In the genomic region with DNA sequence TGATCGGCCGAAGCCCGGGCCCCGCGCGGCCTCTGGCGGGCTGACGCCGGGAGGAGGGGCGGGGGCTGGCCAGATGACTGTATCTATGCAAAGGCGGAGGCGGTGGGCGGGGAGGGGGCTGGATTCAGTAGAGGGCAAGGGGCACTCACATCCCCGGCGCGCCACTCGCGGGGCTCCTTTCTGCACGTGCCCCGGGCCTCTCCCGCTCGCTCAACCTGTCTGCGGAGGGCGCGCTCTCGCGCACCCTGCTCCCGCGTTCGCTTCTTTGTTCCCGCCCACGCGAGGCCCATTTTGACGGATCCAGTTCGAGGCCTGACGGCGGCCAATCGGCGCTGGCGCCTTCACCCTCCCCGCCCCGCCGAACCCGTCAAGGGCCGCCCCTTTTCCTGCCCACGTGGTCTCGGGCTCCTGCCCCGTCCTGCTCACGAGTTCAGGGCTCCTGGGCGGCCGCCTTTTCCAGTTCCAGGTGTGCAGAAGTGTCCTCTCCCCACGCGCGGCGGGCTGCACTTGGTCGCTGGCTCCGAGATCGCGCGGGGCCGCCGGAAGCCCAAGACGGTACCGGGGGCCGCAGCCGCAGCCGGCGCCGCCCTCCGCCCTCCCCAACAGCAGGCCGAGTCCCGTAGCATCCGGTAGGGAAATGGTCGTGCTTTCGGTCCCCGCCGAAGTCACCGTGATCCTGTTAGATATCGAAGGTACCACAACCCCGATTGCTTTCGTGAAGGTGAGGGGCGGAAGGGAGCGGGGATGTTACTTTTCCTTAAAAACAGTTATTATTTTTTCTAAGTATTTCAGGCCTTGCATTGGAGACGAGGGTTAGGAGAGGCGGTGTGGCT, we compare ENCODE assay signal across 1 cellular context.
TF ChIP-seq lines count a peak whose summit lies in the region.

Gene ENOPH1, plus strand, starts transcription at position 398 of the 833 bp plus-strand sequence. Its CDS starts 240 bp downstream, at position 638.
Gene HNRNPDL, minus strand, starts transcription at position 270 of the 833 bp plus-strand sequence. CDS start 772 bp downstream, outside the sequence.

TF ChIP-seq in HepG2, 621 proteins besides CTCF, POLR2A, EP300 and RAD21 (continued from another document):
- TF ChIP-seq, protein P1, sequence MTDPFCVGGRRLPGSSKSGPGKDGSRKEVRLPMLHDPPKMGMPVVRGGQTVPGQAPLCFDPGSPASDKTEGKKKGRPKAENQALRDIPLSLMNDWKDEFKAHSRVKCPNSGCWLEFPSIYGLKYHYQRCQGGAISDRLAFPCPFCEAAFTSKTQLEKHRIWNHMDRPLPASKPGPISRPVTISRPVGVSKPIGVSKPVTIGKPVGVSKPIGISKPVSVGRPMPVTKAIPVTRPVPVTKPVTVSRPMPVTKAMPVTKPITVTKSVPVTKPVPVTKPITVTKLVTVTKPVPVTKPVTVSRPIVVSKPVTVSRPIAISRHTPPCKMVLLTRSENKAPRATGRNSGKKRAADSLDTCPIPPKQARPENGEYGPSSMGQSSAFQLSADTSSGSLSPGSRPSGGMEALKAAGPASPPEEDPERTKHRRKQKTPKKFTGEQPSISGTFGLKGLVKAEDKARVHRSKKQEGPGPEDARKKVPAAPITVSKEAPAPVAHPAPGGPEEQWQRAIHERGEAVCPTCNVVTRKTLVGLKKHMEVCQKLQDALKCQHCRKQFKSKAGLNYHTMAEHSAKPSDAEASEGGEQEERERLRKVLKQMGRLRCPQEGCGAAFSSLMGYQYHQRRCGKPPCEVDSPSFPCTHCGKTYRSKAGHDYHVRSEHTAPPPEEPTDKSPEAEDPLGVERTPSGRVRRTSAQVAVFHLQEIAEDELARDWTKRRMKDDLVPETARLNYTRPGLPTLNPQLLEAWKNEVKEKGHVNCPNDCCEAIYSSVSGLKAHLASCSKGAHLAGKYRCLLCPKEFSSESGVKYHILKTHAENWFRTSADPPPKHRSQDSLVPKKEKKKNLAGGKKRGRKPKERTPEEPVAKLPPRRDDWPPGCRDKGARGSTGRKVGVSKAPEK (CRISPR knock-in tag; IDR thresholded peaks at IDR 0.05; ENCODE audit: borderline replicate concordance): no peak
- TF ChIP-seq MXD3 (CRISPR knock-in tag; IDR thresholded peaks at IDR 0.05) (peak; percentile 94), PHF5A (CRISPR knock-in tag; IDR thresholded peaks at IDR 0.05; ENCODE audit: low read depth, unreplicated experiment) (no peak), HNRNPL (IDR thresholded peaks at IDR 0.05; ENCODE audit: low read depth, low read length) (0 out of 2 replicates have a peak, but pooled peaks have one; percentile 13), SIN3B (IDR thresholded peaks at IDR 0.05; ENCODE audit: low read length) (no peak), CBFB (CRISPR knock-in tag; IDR thresholded peaks at IDR 0.05) (no peak), FOXA1 (IDR thresholded peaks at IDR 0.05) (no peak), FOXA1 (CRISPR knock-in tag; IDR thresholded peaks at IDR 0.05) (no peak), RXRB (CRISPR knock-in tag; IDR thresholded peaks at IDR 0.05; ENCODE audit: borderline replicate concordance) (peak; percentile 72), GPN1 (CRISPR knock-in tag; IDR thresholded peaks at IDR 0.05; ENCODE audit: borderline replicate concordance) (no peak), ZEB1 (IDR thresholded peaks at IDR 0.05; ENCODE audit: insufficient replicate concordance, low read depth) (no peak), PAF1 (CRISPR knock-in tag; IDR thresholded peaks at IDR 0.05) (no peak), ATF5 (CRISPR knock-in tag; IDR thresholded peaks at IDR 0.05; ENCODE audit: low read depth) (no peak), CBX1 (IDR thresholded peaks at IDR 0.05; ENCODE audit: low read depth) (no peak), MAFF (IDR thresholded peaks at IDR 0.05; ENCODE audit: low read depth, low read length) (no peak), ZNF432 (CRISPR knock-in tag; IDR thresholded peaks at IDR 0.05; ENCODE audit: borderline replicate concordance) (no peak), ZNF484 (CRISPR knock-in tag; IDR thresholded peaks at IDR 0.05; ENCODE audit: borderline replicate concordance, low read depth) (no peak), NR2C2 (CRISPR knock-in tag; IDR thresholded peaks at IDR 0.05; ENCODE audit: borderline replicate concordance) (peak; percentile 89), ZNF138 (CRISPR knock-in tag; IDR thresholded peaks at IDR 0.05; ENCODE audit: low read depth) (peak; percentile 18; the same call in 1 of the 2 replicates), HOXA9 (CRISPR knock-in tag; IDR thresholded peaks at IDR 0.05; ENCODE audit: borderline replicate concordance) (peak; percentile 90; the same call in 1 of the 2 replicates), ZNF891 (CRISPR knock-in tag; IDR thresholded peaks at IDR 0.05) (no peak), SMYD3 (CRISPR knock-in tag; IDR thresholded peaks at IDR 0.05) (peak; percentile 73; the same call in 1 of the 2 replicates), ZNF577 (CRISPR knock-in tag; IDR thresholded peaks at IDR 0.05; ENCODE audit: borderline replicate concordance, low read depth) (no peak)
- TF ChIP-seq, protein P2, sequence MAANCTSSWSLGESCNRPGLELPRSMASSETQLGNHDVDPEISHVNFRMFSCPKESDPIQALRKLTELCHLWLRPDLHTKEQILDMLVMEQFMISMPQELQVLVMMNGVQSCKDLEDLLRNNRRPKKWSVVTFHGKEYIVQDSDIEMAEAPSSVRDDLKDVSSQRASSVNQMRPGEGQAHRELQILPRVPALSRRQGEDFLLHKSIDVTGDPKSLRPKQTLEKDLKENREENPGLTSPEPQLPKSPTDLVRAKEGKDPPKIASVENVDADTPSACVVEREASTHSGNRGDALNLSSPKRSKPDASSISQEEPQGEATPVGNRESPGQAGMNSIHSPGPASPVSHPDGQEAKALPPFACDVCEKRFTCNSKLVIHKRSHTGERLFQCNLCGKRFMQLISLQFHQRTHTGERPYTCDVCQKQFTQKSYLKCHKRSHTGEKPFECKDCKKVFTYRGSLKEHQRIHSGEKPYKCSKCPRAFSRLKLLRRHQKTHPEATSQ (CRISPR knock-in tag; IDR thresholded peaks at IDR 0.05; ENCODE audit: borderline replicate concordance): peak; percentile 96
- TF ChIP-seq, protein P3, sequence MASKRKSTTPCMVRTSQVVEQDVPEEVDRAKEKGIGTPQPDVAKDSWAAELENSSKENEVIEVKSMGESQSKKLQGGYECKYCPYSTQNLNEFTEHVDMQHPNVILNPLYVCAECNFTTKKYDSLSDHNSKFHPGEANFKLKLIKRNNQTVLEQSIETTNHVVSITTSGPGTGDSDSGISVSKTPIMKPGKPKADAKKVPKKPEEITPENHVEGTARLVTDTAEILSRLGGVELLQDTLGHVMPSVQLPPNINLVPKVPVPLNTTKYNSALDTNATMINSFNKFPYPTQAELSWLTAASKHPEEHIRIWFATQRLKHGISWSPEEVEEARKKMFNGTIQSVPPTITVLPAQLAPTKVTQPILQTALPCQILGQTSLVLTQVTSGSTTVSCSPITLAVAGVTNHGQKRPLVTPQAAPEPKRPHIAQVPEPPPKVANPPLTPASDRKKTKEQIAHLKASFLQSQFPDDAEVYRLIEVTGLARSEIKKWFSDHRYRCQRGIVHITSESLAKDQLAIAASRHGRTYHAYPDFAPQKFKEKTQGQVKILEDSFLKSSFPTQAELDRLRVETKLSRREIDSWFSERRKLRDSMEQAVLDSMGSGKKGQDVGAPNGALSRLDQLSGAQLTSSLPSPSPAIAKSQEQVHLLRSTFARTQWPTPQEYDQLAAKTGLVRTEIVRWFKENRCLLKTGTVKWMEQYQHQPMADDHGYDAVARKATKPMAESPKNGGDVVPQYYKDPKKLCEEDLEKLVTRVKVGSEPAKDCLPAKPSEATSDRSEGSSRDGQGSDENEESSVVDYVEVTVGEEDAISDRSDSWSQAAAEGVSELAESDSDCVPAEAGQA (IDR thresholded peaks at IDR 0.05; ENCODE audit: low read depth): peak; percentile 65; the same call in 1 of the 2 replicates
- TF ChIP-seq, protein P3 (CRISPR knock-in tag; IDR thresholded peaks at IDR 0.05; ENCODE audit: borderline replicate concordance): peak; percentile 88; the same call in 1 of the 2 replicates
- TF ChIP-seq, protein P4, sequence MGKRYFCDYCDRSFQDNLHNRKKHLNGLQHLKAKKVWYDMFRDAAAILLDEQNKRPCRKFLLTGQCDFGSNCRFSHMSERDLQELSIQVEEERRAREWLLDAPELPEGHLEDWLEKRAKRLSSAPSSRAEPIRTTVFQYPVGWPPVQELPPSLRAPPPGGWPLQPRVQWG (CRISPR knock-in tag; IDR thresholded peaks at IDR 0.05; ENCODE audit: borderline replicate concordance, low read depth): no peak
- TF ChIP-seq, protein P5, sequence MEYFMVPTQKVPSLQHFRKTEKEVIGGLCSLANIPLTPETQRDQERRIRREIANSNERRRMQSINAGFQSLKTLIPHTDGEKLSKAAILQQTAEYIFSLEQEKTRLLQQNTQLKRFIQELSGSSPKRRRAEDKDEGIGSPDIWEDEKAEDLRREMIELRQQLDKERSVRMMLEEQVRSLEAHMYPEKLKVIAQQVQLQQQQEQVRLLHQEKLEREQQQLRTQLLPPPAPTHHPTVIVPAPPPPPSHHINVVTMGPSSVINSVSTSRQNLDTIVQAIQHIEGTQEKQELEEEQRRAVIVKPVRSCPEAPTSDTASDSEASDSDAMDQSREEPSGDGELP (IDR thresholded peaks at IDR 0.05; ENCODE audit: borderline replicate concordance, low read depth): peak; percentile 67; the same call in 1 of the 2 replicates
- TF ChIP-seq, protein P6, sequence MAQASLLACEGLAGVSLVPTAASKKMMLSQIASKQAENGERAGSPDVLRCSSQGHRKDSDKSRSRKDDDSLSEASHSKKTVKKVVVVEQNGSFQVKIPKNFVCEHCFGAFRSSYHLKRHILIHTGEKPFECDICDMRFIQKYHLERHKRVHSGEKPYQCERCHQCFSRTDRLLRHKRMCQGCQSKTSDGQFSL (CRISPR knock-in tag; IDR thresholded peaks at IDR 0.05): no peak; the same call in 1 of the 2 replicates
TF ChIP-seq in HepG2: peak in this region for 376.
